ENCODE assay signal across 1 cellular context in the genomic region with DNA sequence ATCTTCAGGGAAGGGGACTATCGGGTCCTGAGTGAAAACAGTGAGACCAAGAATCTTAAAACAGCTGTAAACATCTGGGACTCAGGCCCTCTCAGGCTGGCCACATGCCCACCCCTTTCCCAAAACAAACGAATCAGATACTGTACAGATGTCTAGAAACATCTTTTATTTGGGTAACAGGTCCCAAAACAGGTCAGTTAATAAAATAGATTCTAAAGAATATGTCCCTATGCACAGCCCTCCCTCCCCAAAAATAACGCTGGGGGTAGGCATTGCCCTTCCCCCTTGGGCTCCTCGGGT.
TF ChIP-seq lines count a peak whose summit lies in the region.

No MANE protein-coding gene starts in this region.

TF ChIP-seq in GM23338, 12 proteins besides CTCF, POLR2A, EP300 and RAD21 (continued from another document):
- TF ChIP-seq, protein P1, sequence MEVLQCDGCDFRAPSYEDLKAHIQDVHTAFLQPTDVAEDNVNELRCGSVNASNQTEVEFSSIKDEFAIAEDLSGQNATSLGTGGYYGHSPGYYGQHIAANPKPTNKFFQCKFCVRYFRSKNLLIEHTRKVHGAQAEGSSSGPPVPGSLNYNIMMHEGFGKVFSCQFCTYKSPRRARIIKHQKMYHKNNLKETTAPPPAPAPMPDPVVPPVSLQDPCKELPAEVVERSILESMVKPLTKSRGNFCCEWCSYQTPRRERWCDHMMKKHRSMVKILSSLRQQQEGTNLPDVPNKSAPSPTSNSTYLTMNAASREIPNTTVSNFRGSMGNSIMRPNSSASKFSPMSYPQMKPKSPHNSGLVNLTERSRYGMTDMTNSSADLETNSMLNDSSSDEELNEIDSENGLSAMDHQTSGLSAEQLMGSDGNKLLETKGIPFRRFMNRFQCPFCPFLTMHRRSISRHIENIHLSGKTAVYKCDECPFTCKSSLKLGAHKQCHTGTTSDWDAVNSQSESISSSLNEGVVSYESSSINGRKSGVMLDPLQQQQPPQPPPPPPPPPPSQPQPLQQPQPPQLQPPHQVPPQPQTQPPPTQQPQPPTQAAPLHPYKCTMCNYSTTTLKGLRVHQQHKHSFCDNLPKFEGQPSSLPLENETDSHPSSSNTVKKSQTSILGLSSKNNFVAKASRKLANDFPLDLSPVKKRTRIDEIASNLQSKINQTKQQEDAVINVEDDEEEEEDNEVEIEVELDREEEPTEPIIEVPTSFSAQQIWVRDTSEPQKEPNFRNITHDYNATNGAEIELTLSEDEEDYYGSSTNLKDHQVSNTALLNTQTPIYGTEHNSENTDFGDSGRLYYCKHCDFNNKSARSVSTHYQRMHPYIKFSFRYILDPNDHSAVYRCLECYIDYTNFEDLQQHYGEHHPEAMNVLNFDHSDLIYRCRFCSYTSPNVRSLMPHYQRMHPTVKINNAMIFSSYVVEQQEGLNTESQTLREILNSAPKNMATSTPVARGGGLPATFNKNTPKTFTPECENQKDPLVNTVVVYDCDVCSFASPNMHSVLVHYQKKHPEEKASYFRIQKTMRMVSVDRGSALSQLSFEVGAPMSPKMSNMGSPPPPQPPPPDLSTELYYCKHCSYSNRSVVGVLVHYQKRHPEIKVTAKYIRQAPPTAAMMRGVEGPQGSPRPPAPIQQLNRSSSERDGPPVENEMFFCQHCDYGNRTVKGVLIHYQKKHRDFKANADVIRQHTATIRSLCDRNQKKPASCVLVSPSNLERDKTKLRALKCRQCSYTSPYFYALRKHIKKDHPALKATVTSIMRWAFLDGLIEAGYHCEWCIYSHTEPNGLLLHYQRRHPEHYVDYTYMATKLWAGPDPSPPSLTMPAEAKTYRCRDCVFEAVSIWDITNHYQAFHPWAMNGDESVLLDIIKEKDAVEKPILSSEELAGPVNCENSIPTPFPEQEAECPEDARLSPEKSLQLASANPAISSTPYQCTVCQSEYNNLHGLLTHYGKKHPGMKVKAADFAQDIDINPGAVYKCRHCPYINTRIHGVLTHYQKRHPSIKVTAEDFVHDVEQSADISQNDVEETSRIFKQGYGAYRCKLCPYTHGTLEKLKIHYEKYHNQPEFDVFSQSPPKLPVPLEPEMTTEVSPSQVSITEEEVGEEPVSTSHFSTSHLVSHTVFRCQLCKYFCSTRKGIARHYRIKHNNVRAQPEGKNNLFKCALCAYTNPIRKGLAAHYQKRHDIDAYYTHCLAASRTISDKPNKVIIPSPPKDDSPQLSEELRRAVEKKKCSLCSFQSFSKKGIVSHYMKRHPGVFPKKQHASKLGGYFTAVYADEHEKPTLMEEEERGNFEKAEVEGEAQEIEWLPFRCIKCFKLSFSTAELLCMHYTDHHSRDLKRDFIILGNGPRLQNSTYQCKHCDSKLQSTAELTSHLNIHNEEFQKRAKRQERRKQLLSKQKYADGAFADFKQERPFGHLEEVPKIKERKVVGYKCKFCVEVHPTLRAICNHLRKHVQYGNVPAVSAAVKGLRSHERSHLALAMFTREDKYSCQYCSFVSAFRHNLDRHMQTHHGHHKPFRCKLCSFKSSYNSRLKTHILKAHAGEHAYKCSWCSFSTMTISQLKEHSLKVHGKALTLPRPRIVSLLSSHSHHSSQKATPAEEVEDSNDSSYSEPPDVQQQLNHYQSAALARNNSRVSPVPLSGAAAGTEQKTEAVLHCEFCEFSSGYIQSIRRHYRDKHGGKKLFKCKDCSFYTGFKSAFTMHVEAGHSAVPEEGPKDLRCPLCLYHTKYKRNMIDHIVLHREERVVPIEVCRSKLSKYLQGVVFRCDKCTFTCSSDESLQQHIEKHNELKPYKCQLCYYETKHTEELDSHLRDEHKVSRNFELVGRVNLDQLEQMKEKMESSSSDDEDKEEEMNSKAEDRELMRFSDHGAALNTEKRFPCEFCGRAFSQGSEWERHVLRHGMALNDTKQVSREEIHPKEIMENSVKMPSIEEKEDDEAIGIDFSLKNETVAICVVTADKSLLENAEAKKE (CRISPR knock-in tag; IDR thresholded peaks at IDR 0.05) = no peak
- no peak for TF ChIP-seq STAT1 (IDR thresholded peaks at IDR 0.05; ENCODE audit: unreplicated experiment)
- no peak for TF ChIP-seq CREB1 (CRISPR knock-in tag; IDR thresholded peaks at IDR 0.05; ENCODE audit: low read depth)
- TF ChIP-seq ZNF331 (CRISPR knock-in tag; IDR thresholded peaks at IDR 0.05; ENCODE audit: low read depth) = no peak
- TF ChIP-seq JUNB (IDR thresholded peaks at IDR 0.05; ENCODE audit: unreplicated experiment) = no peak
- no peak for TF ChIP-seq EZH2phosphoT487 (IDR thresholded peaks at IDR 0.05; ENCODE audit: unreplicated experiment)
- no peak for TF ChIP-seq ZNF114 (CRISPR knock-in tag; IDR thresholded peaks at IDR 0.05)
